Comparison of ENCODE assay signal across 13 cellular contexts in the genomic region with DNA sequence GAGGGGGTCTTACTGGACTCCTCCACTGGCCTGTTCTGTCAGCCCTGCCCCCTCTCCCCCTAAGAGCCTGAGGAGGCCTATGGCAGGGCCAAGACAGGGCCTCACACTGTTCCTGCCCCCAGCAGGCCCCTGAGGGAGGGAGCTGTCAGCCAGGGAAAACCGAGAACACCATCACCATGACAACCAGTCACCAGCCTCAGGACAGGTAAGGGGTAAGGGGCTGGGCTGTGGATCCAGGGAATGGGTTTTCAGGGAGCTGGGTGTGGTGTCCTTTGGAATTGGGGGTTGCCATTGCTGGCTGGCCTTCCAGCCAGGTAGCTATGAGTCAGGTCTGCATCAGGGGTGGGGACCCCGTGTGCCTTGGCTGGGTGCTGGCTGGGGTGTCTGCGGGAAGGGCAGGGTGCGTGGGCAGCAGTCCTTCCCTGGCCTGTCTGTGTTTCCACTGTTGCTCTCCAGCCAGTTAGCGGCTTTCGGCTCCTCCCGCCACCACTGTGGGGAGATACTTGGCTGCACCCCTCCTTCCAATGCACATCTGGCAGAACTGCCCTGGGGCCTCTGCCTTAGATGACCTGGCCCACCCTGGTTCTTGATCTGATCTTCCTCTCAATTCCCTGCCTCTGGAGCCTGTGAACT. TPM values are rescaled to one million over a fixed set of nuclear protein-coding genes. Genes with fewer than 3 reads are reported as not detected.
DNase-seq lines count a peak whose midpoint lies in the region; ATAC-seq, FAIRE-seq and TF ChIP-seq lines count a peak whose summit lies in the region.
"Had no signal": no experiment of that assay in that cellular context is flagged by ENCODE, and none has a peak within 500 bp of the region (broad histone marks: within the 10 kb centered on the region; RNA-seq: fewer than 3 reads in every experiment).

No MANE protein-coding gene starts in this region.

- no peak for ATAC-seq in HepG2
- no peak for ATAC-seq in stimulated activated naive B cell treated with anti-CD40 and anti-IgM and Interleukin-4, amounts not matched to agents 10 μg/mL and 1 μg/mL and 100 μg/mL, for 72 hours (replicated peaks)
- ATAC-seq in GM19397 (IDR thresholded peaks at IDR 0.05; ENCODE audit: unreplicated experiment): no peak
- ATAC-seq: CD8-positive, alpha-beta T cell had no signal

- POLR2A ChIA-PET in HepG2 (lab: Yijun Ruan, JAX): interaction anchor here (1.5 kb wide), 1 partner anchor 20 kb away, joined by 5 read pairs; a partner anchor contains a TSS

- intact Hi-C loops in HepG2 (cut with micrococcal nuclease; ENCODE audit: unreplicated experiment): no loop called here

- no TSS peak for BruUV-seq in HepG2 (replicated peaks; lab: Mats Ljungman, UMichigan)

- peaks cover 73% of the 10 kb centered on the region for H3K4me1 Mint-ChIP-seq in chondrocyte (ENCODE audit: low read depth)
- H3K4me1 Mint-ChIP-seq in stimulated activated naive B cell treated with anti-CD40 and anti-IgM and Interleukin-4, amounts not matched to agents 10 μg/mL and 1 μg/mL and 100 μg/mL, for 72 hours: peaks cover 29 to 41% of the 10 kb centered on the region in 2 donors

- H3K4me1 ChIP-seq in HepG2 (ENCODE audit: insufficient read depth, low read length): peaks cover 58% of the 10 kb centered on the region

- H3K4me2 ChIP-seq in HepG2 (ENCODE audit: low read depth, low read length): no peak overlapping the region

- H3K9me3 Mint-ChIP-seq in chondrocyte (ENCODE audit: low read depth): no peaks in the 10 kb centered on the region
- no peaks in the 10 kb centered on the region for H3K9me3 Mint-ChIP-seq in stimulated activated naive B cell treated with anti-CD40 and anti-IgM and Interleukin-4, amounts not matched to agents 10 μg/mL and 1 μg/mL and 100 μg/mL, for 72 hours
- H3K9me3 Mint-ChIP-seq: CD8-positive, alpha-beta T cell had no signal

- no peak for TF ChIP-seq CTCF in HL-60 (IDR thresholded peaks at IDR 0.05; ENCODE audit: insufficient read depth, low read length)
- no peak for TF ChIP-seq CTCF in chondrocyte (IDR thresholded peaks at IDR 0.05)
- TF ChIP-seq CTCF in HepG2 (CRISPR knock-in tag; IDR thresholded peaks at IDR 0.05): no peak

- no peak overlapping the region for H2AFZ ChIP-seq in HepG2 (ENCODE audit: low read length)

- H3K27me3 Mint-ChIP-seq in chondrocyte (ENCODE audit: low read depth): no peaks in the 10 kb centered on the region
- H3K27me3 Mint-ChIP-seq in stimulated activated naive B cell treated with anti-CD40 and anti-IgM and Interleukin-4, amounts not matched to agents 10 μg/mL and 1 μg/mL and 100 μg/mL, for 72 hours: no peaks in the 10 kb centered on the region

- CTCF ChIA-PET in HepG2 (lab: Yijun Ruan, JAX; ENCODE audit: low intra/inter-chr PET ratio, low total read pairs): no interaction called here

- H3K27me3 ChIP-seq in HL-60 (ENCODE audit: insufficient read depth, poor library complexity, severe bottlenecking) (no peaks in the 10 kb centered on the region), HepG2 (ENCODE audit: control insufficient read depth in 1 of 2, insufficient read depth in 2 of 2, low read length in 2 of 2) (0 out of 5 replicates have a peak, but pooled peaks cover 0 to 1% of the 10 kb centered on the region in 2 experiments)

- no peak for TF ChIP-seq EP300 in HepG2 (IDR thresholded peaks at IDR 0.05; ENCODE audit: low read depth in 2 of 2, low read length in 2 of 2)
- TF ChIP-seq EP300 in HepG2 (CRISPR knock-in tag; IDR thresholded peaks at IDR 0.05; ENCODE audit: borderline replicate concordance): no peak

- H3K79me2 ChIP-seq in HepG2 (ENCODE audit: insufficient read depth, low read length): peaks cover 17% of the 10 kb centered on the region

- in situ Hi-C loops in HepG2 (cut with HindIII; ENCODE audit: extremely low pct_ligation_motif_present, low pct_unique_long_range_greater_than_20kb): no loop called here

- H3K4me3 ChIP-seq in HL-60 (replicated peaks; ENCODE audit: insufficient read depth, low read length): no peak overlapping the region
- H3K4me3 ChIP-seq in HepG2 (replicated peaks in 1 of 3; ENCODE audit: insufficient read depth in 1 of 3, low read depth in 2 of 3, low read length in 3 of 3): no peak overlapping the region

- peak overlapping the region; percentile 70 for H3K4me3 Mint-ChIP-seq in chondrocyte (ENCODE audit: unreplicated experiment)
- no peak overlapping the region for H3K4me3 Mint-ChIP-seq in stimulated activated naive B cell treated with anti-CD40 and anti-IgM and Interleukin-4, amounts not matched to agents 10 μg/mL and 1 μg/mL and 100 μg/mL, for 72 hours
- H3K4me3 Mint-ChIP-seq: CD8-positive, alpha-beta T cell had no signal

- peak overlapping the region; percentile 86 for H3K27ac ChIP-seq in HL-60 (replicated peaks)
- H3K27ac ChIP-seq in HepG2 (ENCODE audit: extremely low read length, insufficient read depth, low read length): no peak overlapping the region

- no peaks in the 10 kb centered on the region for H4K20me1 ChIP-seq in HepG2 (ENCODE audit: insufficient read depth, low read length)

- peaks cover 11 to 17% of the 10 kb centered on the region in 2 experiments for H3K36me3 ChIP-seq in HepG2 (replicated peaks in 1 of 2; ENCODE audit: control insufficient read depth in 1 of 2, insufficient read depth in 2 of 2, low read length in 2 of 2)

- no peak for TF ChIP-seq RAD21 in HepG2 (CRISPR knock-in tag; IDR thresholded peaks at IDR 0.05)

- WGBS in HepG2 (ENCODE audit: low lambda C conversion rate): 88% methylated on average over 7 of the region's 7 CpGs

- no peak overlapping the region for H3K9ac ChIP-seq in HepG2 (ENCODE audit: insufficient read depth, low read depth, low read length)

- no peak for TF ChIP-seq POLR2A in HepG2 (IDR thresholded peaks at IDR 0.05; ENCODE audit: insufficient read depth in 1 of 2, low read depth in 2 of 2, low read length in 2 of 2)

- no peak for FAIRE-seq in HepG2 (lab: Jason Lieb, UNC)

- H3K36me3 Mint-ChIP-seq in chondrocyte (ENCODE audit: low read depth): peaks cover 14% of the 10 kb centered on the region
- peaks cover 18 to 43% of the 10 kb centered on the region in 2 donors for H3K36me3 Mint-ChIP-seq in stimulated activated naive B cell treated with anti-CD40 and anti-IgM and Interleukin-4, amounts not matched to agents 10 μg/mL and 1 μg/mL and 100 μg/mL, for 72 hours
- H3K36me3 Mint-ChIP-seq: CD8-positive, alpha-beta T cell had no signal

- DNase-seq in HL-60 (ENCODE audit: low read depth in 1 of 2, low spot score in 1 of 2) (no peak), chondrocyte (ENCODE audit: low spot score) (no peak), HepG2 (ENCODE audit: low spot score) (no peak), NCI-H526 treated with DMSO at 0.1 percent for 48 hours (lab: John Stamatoyannopoulos, UW) (no peak), NK-92 (lab: John Stamatoyannopoulos, UW; ENCODE audit: unreplicated experiment) (no peak), GM19240 (ENCODE audit: insufficient read length, low spot score) (no peak)
- DNase-seq in stimulated activated naive B cell treated with anti-CD40 and anti-IgM and Interleukin-4, amounts not matched to agents 10 μg/mL and 1 μg/mL and 100 μg/mL, for 72 hours: no peak
- DNase-seq: CD8-positive, alpha-beta T cell; NCI-H1092; stimulated activated CD4-positive, alpha-beta T cell treated with anti-CD3 and anti-CD28 coated beads, Interleukin-4, amount 100 ng/mL, for 4 hours had no signal

- H3K27ac Mint-ChIP-seq in chondrocyte (ENCODE audit: unreplicated experiment): peak overlapping the region; percentile 32
- peak overlapping the region; percentile 56 for H3K27ac Mint-ChIP-seq in stimulated activated naive B cell treated with anti-CD40 and anti-IgM and Interleukin-4, amounts not matched to agents 10 μg/mL and 1 μg/mL and 100 μg/mL, for 72 hours
- H3K27ac Mint-ChIP-seq: CD8-positive, alpha-beta T cell had no signal

- no peaks in the 10 kb centered on the region for H3K9me3 ChIP-seq in HepG2 (ENCODE audit: low read length)

RNA-seq across cellular contexts. Expression of a gene that starts 3.9 kb away (rescaled TPM):
- total RNA-seq in chondrocyte (161 to 231 TPM (median 221 TPM) in 3 replicates), HepG2 (2016; rRNA removed; fragmentation: Illumina TruSeq; extraction: Trizol) (23.1 and 43.2 TPM in 2 replicates)
- 19.7 and 24.6 TPM in 2 replicates for total RNA-seq in HepG2 (2016; cell fraction: cytosol; rRNA removed; fragmentation: Illumina TruSeq; extraction: Trizol; ENCODE audit: low read depth)
- total RNA-seq in HepG2 (2016; cell fraction: insoluble cytoplasmic fraction; rRNA removed; fragmentation: Illumina TruSeq; extraction: Trizol): 22.9 and 41.9 TPM in 2 replicates
- 37.5 and 40.9 TPM in 2 replicates for total RNA-seq in HepG2 (2016; cell fraction: membrane; rRNA removed; fragmentation: Illumina TruSeq; extraction: Trizol)
- 42.6 and 53.1 TPM in 2 replicates for total RNA-seq in HepG2 (2016; cell fraction: nucleus; rRNA removed; fragmentation: Illumina TruSeq; extraction: Trizol)
- 95.5 and 106 TPM in 2 replicates for polyA plus RNA-seq in HepG2 (2011; rRNA removed)
- 92.8 and 113 TPM in 2 replicates for polyA plus RNA-seq in HepG2 (2011; cell fraction: cytosol; rRNA removed)
- polyA plus RNA-seq in HepG2 (2011; cell fraction: nucleus; rRNA removed): 132 and 138 TPM in 2 replicates
- polyA plus RNA-seq in HepG2 (2012): 38.8 and 43.9 TPM in 2 replicates
- polyA plus RNA-seq in HepG2 (2016; cell fraction: cytosol; fragmentation: Illumina TruSeq; extraction: Trizol; ENCODE audit: low read depth): 32.1 and 36.6 TPM in 2 replicates
- polyA plus RNA-seq in HepG2 (2016; cell fraction: insoluble cytoplasmic fraction; fragmentation: Illumina TruSeq; extraction: Trizol; ENCODE audit: low read depth): 35.2 and 35.6 TPM in 2 replicates
- polyA plus RNA-seq in HepG2 (2016; cell fraction: membrane; fragmentation: Illumina TruSeq; extraction: Trizol; ENCODE audit: low read depth): 48.6 and 49.6 TPM in 2 replicates
- 82.7 and 90.9 TPM in 2 replicates for polyA plus RNA-seq in HepG2 (2016; cell fraction: nucleus; fragmentation: Illumina TruSeq; extraction: Trizol; ENCODE audit: insufficient read depth, low read depth)
- polyA minus RNA-seq in HepG2 (2011; rRNA and poly(A)+ RNA removed; ENCODE audit: low replicate concordance): 236 and 248 TPM in 2 replicates
- 35.4 and 40.0 TPM in 2 replicates for polyA minus RNA-seq in HepG2 (2011; cell fraction: cytosol; rRNA and poly(A)+ RNA removed)
- 37.0 and 39.3 TPM in 2 replicates for polyA minus RNA-seq in HepG2 (2011; cell fraction: nucleus; rRNA and poly(A)+ RNA removed)

RNA-seq across cellular contexts. Expression of a gene that starts 10.5 kb away (rescaled TPM):
- not detected in 3 replicates for total RNA-seq in chondrocyte
- total RNA-seq in HepG2 (2016; rRNA removed; fragmentation: Illumina TruSeq; extraction: Trizol): not detected in 2 replicates
- not detected in 2 replicates for total RNA-seq in HepG2 (2016; cell fraction: cytosol; rRNA removed; fragmentation: Illumina TruSeq; extraction: Trizol; ENCODE audit: low read depth)
- not detected in 2 replicates for total RNA-seq in HepG2 (2016; cell fraction: insoluble cytoplasmic fraction; rRNA removed; fragmentation: Illumina TruSeq; extraction: Trizol)
- total RNA-seq in HepG2 (2016; cell fraction: membrane; rRNA removed; fragmentation: Illumina TruSeq; extraction: Trizol): not detected in 2 replicates
- total RNA-seq in HepG2 (2016; cell fraction: nucleus; rRNA removed; fragmentation: Illumina TruSeq; extraction: Trizol): not detected in 2 replicates
- polyA plus RNA-seq in HepG2 (2011; rRNA removed): 0.14 TPM in 1 of 2 replicates, not detected in the other
- 0.09 TPM in 1 of 2 replicates, not detected in the other for polyA plus RNA-seq in HepG2 (2011; cell fraction: cytosol; rRNA removed)
- 0.24 TPM in 1 of 2 replicates, not detected in the other for polyA plus RNA-seq in HepG2 (2011; cell fraction: nucleus; rRNA removed)
- not detected in 2 replicates for polyA plus RNA-seq in HepG2 (2012)
- polyA plus RNA-seq in HepG2 (2016; cell fraction: cytosol; fragmentation: Illumina TruSeq; extraction: Trizol; ENCODE audit: low read depth): not detected in 2 replicates
- not detected in 2 replicates for polyA plus RNA-seq in HepG2 (2016; cell fraction: insoluble cytoplasmic fraction; fragmentation: Illumina TruSeq; extraction: Trizol; ENCODE audit: low read depth)
- polyA plus RNA-seq in HepG2 (2016; cell fraction: membrane; fragmentation: Illumina TruSeq; extraction: Trizol; ENCODE audit: low read depth): not detected in 2 replicates
- polyA plus RNA-seq in HepG2 (2016; cell fraction: nucleus; fragmentation: Illumina TruSeq; extraction: Trizol; ENCODE audit: insufficient read depth, low read depth): not detected in 2 replicates
- not detected in 2 replicates for polyA minus RNA-seq in HepG2 (2011; rRNA and poly(A)+ RNA removed; ENCODE audit: low replicate concordance)
- not detected in 2 replicates for polyA minus RNA-seq in HepG2 (2011; cell fraction: cytosol; rRNA and poly(A)+ RNA removed)
- polyA minus RNA-seq in HepG2 (2011; cell fraction: nucleus; rRNA and poly(A)+ RNA removed): not detected in 2 replicates
- total RNA-seq: activated CD8-positive, alpha-beta memory T cell treated with anti-CD3 and anti-CD28 coated beads for 36 hours; CD8-positive, alpha-beta T cell; T-helper 2 cell treated with Interferon-gamma antibody and Interleukin-4, amounts not matched to agents 100 ng/mL and 5 ng/mL, for 36 hours had no signal

RNA-seq across cellular contexts. Expression of a gene that starts 19.6 kb away (rescaled TPM):
- total RNA-seq in chondrocyte (508 to 805 TPM (median 512 TPM) in 3 replicates), HepG2 (2016; rRNA removed; fragmentation: Illumina TruSeq; extraction: Trizol) (1,472 and 2,212 TPM in 2 replicates)
- total RNA-seq in HepG2 (2016; cell fraction: cytosol; rRNA removed; fragmentation: Illumina TruSeq; extraction: Trizol; ENCODE audit: low read depth): 123 and 155 TPM in 2 replicates
- 1,508 and 1,964 TPM in 2 replicates for total RNA-seq in HepG2 (2016; cell fraction: insoluble cytoplasmic fraction; rRNA removed; fragmentation: Illumina TruSeq; extraction: Trizol)
- total RNA-seq in HepG2 (2016; cell fraction: membrane; rRNA removed; fragmentation: Illumina TruSeq; extraction: Trizol): 383 and 490 TPM in 2 replicates
- total RNA-seq in HepG2 (2016; cell fraction: nucleus; rRNA removed; fragmentation: Illumina TruSeq; extraction: Trizol): 1,014 and 1,081 TPM in 2 replicates
- polyA plus RNA-seq in HepG2 (2011; rRNA removed): 1,076 and 1,325 TPM in 2 replicates
- 1,072 and 1,224 TPM in 2 replicates for polyA plus RNA-seq in HepG2 (2011; cell fraction: cytosol; rRNA removed)
- polyA plus RNA-seq in HepG2 (2011; cell fraction: nucleus; rRNA removed): 279 and 406 TPM in 2 replicates
- polyA plus RNA-seq in HepG2 (2012): 1,683 and 1,883 TPM in 2 replicates
- polyA plus RNA-seq in HepG2 (2016; cell fraction: cytosol; fragmentation: Illumina TruSeq; extraction: Trizol; ENCODE audit: low read depth): 155 and 188 TPM in 2 replicates
- 2,023 and 2,380 TPM in 2 replicates for polyA plus RNA-seq in HepG2 (2016; cell fraction: insoluble cytoplasmic fraction; fragmentation: Illumina TruSeq; extraction: Trizol; ENCODE audit: low read depth)
- 336 and 456 TPM in 2 replicates for polyA plus RNA-seq in HepG2 (2016; cell fraction: membrane; fragmentation: Illumina TruSeq; extraction: Trizol; ENCODE audit: low read depth)
- 1,245 and 1,272 TPM in 2 replicates for polyA plus RNA-seq in HepG2 (2016; cell fraction: nucleus; fragmentation: Illumina TruSeq; extraction: Trizol; ENCODE audit: insufficient read depth, low read depth)
- 1,001 and 1,123 TPM in 2 replicates for polyA minus RNA-seq in HepG2 (2011; rRNA and poly(A)+ RNA removed; ENCODE audit: low replicate concordance)
- polyA minus RNA-seq in HepG2 (2011; cell fraction: cytosol; rRNA and poly(A)+ RNA removed): 1,091 and 1,101 TPM in 2 replicates
- 271 and 440 TPM in 2 replicates for polyA minus RNA-seq in HepG2 (2011; cell fraction: nucleus; rRNA and poly(A)+ RNA removed)

RNA-seq across cellular contexts. Expression of a gene that starts 30.1 kb away (rescaled TPM):
- 71.5 to 83.1 TPM (median 75.7 TPM) in 3 replicates for total RNA-seq in chondrocyte
- total RNA-seq in HepG2 (2016; rRNA removed; fragmentation: Illumina TruSeq; extraction: Trizol): 34.9 and 61.1 TPM in 2 replicates
- 21.2 and 24.1 TPM in 2 replicates for total RNA-seq in HepG2 (2016; cell fraction: cytosol; rRNA removed; fragmentation: Illumina TruSeq; extraction: Trizol; ENCODE audit: low read depth)
- 35.1 and 62.8 TPM in 2 replicates for total RNA-seq in HepG2 (2016; cell fraction: insoluble cytoplasmic fraction; rRNA removed; fragmentation: Illumina TruSeq; extraction: Trizol)
- total RNA-seq in HepG2 (2016; cell fraction: membrane; rRNA removed; fragmentation: Illumina TruSeq; extraction: Trizol): 44.9 and 53.8 TPM in 2 replicates
- 56.1 and 63.9 TPM in 2 replicates for total RNA-seq in HepG2 (2016; cell fraction: nucleus; rRNA removed; fragmentation: Illumina TruSeq; extraction: Trizol)
- 148 and 168 TPM in 2 replicates for polyA plus RNA-seq in HepG2 (2011; rRNA removed)
- 139 and 176 TPM in 2 replicates for polyA plus RNA-seq in HepG2 (2011; cell fraction: cytosol; rRNA removed)
- polyA plus RNA-seq in HepG2 (2011; cell fraction: nucleus; rRNA removed): 99.4 and 112 TPM in 2 replicates
- polyA plus RNA-seq in HepG2 (2012): 54.8 and 61.1 TPM in 2 replicates
- 26.8 and 34.1 TPM in 2 replicates for polyA plus RNA-seq in HepG2 (2016; cell fraction: cytosol; fragmentation: Illumina TruSeq; extraction: Trizol; ENCODE audit: low read depth)
- 41.4 and 43.9 TPM in 2 replicates for polyA plus RNA-seq in HepG2 (2016; cell fraction: insoluble cytoplasmic fraction; fragmentation: Illumina TruSeq; extraction: Trizol; ENCODE audit: low read depth)
- polyA plus RNA-seq in HepG2 (2016; cell fraction: membrane; fragmentation: Illumina TruSeq; extraction: Trizol; ENCODE audit: low read depth): 45.2 and 53.5 TPM in 2 replicates
- 95.9 and 97.5 TPM in 2 replicates for polyA plus RNA-seq in HepG2 (2016; cell fraction: nucleus; fragmentation: Illumina TruSeq; extraction: Trizol; ENCODE audit: insufficient read depth, low read depth)
- polyA minus RNA-seq in HepG2 (2011; rRNA and poly(A)+ RNA removed; ENCODE audit: low replicate concordance): 148 and 221 TPM in 2 replicates
- polyA minus RNA-seq in HepG2 (2011; cell fraction: cytosol; rRNA and poly(A)+ RNA removed): 47.0 and 47.4 TPM in 2 replicates
- 26.1 and 26.9 TPM in 2 replicates for polyA minus RNA-seq in HepG2 (2011; cell fraction: nucleus; rRNA and poly(A)+ RNA removed)

RNA-seq across cellular contexts. Expression of a gene that starts 38.1 kb away (rescaled TPM):
- total RNA-seq in chondrocyte (3.0 to 7.0 TPM (median 6.2 TPM) in 3 replicates), HepG2 (2016; rRNA removed; fragmentation: Illumina TruSeq; extraction: Trizol) (14.5 and 15.0 TPM in 2 replicates)
- 5.3 and 5.4 TPM in 2 replicates for total RNA-seq in HepG2 (2016; cell fraction: cytosol; rRNA removed; fragmentation: Illumina TruSeq; extraction: Trizol; ENCODE audit: low read depth)
- 15.7 and 16.3 TPM in 2 replicates for total RNA-seq in HepG2 (2016; cell fraction: insoluble cytoplasmic fraction; rRNA removed; fragmentation: Illumina TruSeq; extraction: Trizol)
- total RNA-seq in HepG2 (2016; cell fraction: membrane; rRNA removed; fragmentation: Illumina TruSeq; extraction: Trizol): 10.7 and 10.8 TPM in 2 replicates
- total RNA-seq in HepG2 (2016; cell fraction: nucleus; rRNA removed; fragmentation: Illumina TruSeq; extraction: Trizol): 8.5 and 11.8 TPM in 2 replicates
- 6.7 and 8.5 TPM in 2 replicates for polyA plus RNA-seq in HepG2 (2011; rRNA removed)
- 7.7 and 9.3 TPM in 2 replicates for polyA plus RNA-seq in HepG2 (2011; cell fraction: cytosol; rRNA removed)
- polyA plus RNA-seq in HepG2 (2011; cell fraction: nucleus; rRNA removed): 11.7 and 15.6 TPM in 2 replicates
- polyA plus RNA-seq in HepG2 (2012): 7.1 TPM in 2 replicates
- polyA plus RNA-seq in HepG2 (2016; cell fraction: cytosol; fragmentation: Illumina TruSeq; extraction: Trizol; ENCODE audit: low read depth): 3.3 and 4.0 TPM in 2 replicates
- 14.6 and 14.8 TPM in 2 replicates for polyA plus RNA-seq in HepG2 (2016; cell fraction: insoluble cytoplasmic fraction; fragmentation: Illumina TruSeq; extraction: Trizol; ENCODE audit: low read depth)
- polyA plus RNA-seq in HepG2 (2016; cell fraction: membrane; fragmentation: Illumina TruSeq; extraction: Trizol; ENCODE audit: low read depth): 5.7 and 7.3 TPM in 2 replicates
- polyA plus RNA-seq in HepG2 (2016; cell fraction: nucleus; fragmentation: Illumina TruSeq; extraction: Trizol; ENCODE audit: insufficient read depth, low read depth): 14.2 and 16.3 TPM in 2 replicates
- polyA minus RNA-seq in HepG2 (2011; rRNA and poly(A)+ RNA removed; ENCODE audit: low replicate concordance): 3.3 and 10.9 TPM in 2 replicates
- 4.6 and 6.2 TPM in 2 replicates for polyA minus RNA-seq in HepG2 (2011; cell fraction: cytosol; rRNA and poly(A)+ RNA removed)
- polyA minus RNA-seq in HepG2 (2011; cell fraction: nucleus; rRNA and poly(A)+ RNA removed): 4.5 and 8.3 TPM in 2 replicates
